In genomic region chr14:67623114-67623513, GRCh38 we compare ENCODE assay signal across 1 cellular context.
TF ChIP-seq lines count a peak whose summit lies in the region.

No MANE protein-coding gene starts in this region.

TF ChIP-seq in IMR-90, 13 proteins besides CTCF, POLR2A, EP300 and RAD21 (continued from another document):
- TF ChIP-seq CHD1 (IDR thresholded peaks at IDR 0.05; ENCODE audit: low read depth, low read length): no peak
- no peak for TF ChIP-seq USF2 (IDR thresholded peaks at IDR 0.05; ENCODE audit: low read depth, low read length)
- no peak for TF ChIP-seq BHLHE40 (IDR thresholded peaks at IDR 0.05; ENCODE audit: low read depth, low read length)
- TF ChIP-seq RCOR1 (IDR thresholded peaks at IDR 0.05; ENCODE audit: insufficient replicate concordance, low read length): no peak
- no peak for TF ChIP-seq MAFK (IDR thresholded peaks at IDR 0.05; ENCODE audit: low read depth, low read length)
- no peak for TF ChIP-seq MXI1 (IDR thresholded peaks at IDR 0.05; ENCODE audit: borderline replicate concordance, low read depth, low read length)
- no peak for TF ChIP-seq FOS (IDR thresholded peaks at IDR 0.05; ENCODE audit: low read depth, low read length)
- TF ChIP-seq MAZ (IDR thresholded peaks at IDR 0.05; ENCODE audit: borderline replicate concordance, low read depth, low read length): no peak
- TF ChIP-seq SMC3 (IDR thresholded peaks at IDR 0.05; ENCODE audit: low read depth, low read length): no peak
TF ChIP-seq in IMR-90: peak in this region for 0.
